1 cellular context compared by ENCODE assay signal in genomic region chr17:62673614-62674362, GRCh38.
TF ChIP-seq lines count a peak whose summit lies in the region.

No MANE protein-coding gene starts in this region.

TF ChIP-seq in K562, 482 proteins besides CTCF, POLR2A, EP300 and RAD21 (continued from another document):
- TF ChIP-seq, protein P1, sequence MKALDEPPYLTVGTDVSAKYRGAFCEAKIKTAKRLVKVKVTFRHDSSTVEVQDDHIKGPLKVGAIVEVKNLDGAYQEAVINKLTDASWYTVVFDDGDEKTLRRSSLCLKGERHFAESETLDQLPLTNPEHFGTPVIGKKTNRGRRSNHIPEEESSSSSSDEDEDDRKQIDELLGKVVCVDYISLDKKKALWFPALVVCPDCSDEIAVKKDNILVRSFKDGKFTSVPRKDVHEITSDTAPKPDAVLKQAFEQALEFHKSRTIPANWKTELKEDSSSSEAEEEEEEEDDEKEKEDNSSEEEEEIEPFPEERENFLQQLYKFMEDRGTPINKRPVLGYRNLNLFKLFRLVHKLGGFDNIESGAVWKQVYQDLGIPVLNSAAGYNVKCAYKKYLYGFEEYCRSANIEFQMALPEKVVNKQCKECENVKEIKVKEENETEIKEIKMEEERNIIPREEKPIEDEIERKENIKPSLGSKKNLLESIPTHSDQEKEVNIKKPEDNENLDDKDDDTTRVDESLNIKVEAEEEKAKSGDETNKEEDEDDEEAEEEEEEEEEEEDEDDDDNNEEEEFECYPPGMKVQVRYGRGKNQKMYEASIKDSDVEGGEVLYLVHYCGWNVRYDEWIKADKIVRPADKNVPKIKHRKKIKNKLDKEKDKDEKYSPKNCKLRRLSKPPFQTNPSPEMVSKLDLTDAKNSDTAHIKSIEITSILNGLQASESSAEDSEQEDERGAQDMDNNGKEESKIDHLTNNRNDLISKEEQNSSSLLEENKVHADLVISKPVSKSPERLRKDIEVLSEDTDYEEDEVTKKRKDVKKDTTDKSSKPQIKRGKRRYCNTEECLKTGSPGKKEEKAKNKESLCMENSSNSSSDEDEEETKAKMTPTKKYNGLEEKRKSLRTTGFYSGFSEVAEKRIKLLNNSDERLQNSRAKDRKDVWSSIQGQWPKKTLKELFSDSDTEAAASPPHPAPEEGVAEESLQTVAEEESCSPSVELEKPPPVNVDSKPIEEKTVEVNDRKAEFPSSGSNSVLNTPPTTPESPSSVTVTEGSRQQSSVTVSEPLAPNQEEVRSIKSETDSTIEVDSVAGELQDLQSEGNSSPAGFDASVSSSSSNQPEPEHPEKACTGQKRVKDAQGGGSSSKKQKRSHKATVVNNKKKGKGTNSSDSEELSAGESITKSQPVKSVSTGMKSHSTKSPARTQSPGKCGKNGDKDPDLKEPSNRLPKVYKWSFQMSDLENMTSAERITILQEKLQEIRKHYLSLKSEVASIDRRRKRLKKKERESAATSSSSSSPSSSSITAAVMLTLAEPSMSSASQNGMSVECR (CRISPR knock-in tag; IDR thresholded peaks at IDR 0.05) = no peak
- no peak for TF ChIP-seq ZNF707 (CRISPR knock-in tag; conservative IDR thresholded peaks at IDR 0.05)
- no peak for TF ChIP-seq REST (CRISPR knock-in tag; IDR thresholded peaks at IDR 0.05; ENCODE audit: low read depth)
- TF ChIP-seq HDAC2 (IDR thresholded peaks at IDR 0.05) = no peak
- no peak for TF ChIP-seq ZBTB12 (CRISPR knock-in tag; IDR thresholded peaks at IDR 0.05)
- no peak for TF ChIP-seq KLF13 (tag; IDR thresholded peaks at IDR 0.05; ENCODE audit: borderline replicate concordance, low read depth)
TF ChIP-seq in K562: peak in this region for 0.
